In genomic region chrX:27599928-27600327, GRCh38 we compare ENCODE assay signal across 1 cellular context.
TF ChIP-seq lines count a peak whose summit lies in the region.

No MANE protein-coding gene starts in this region.

TF ChIP-seq in IMR-90, 13 proteins besides CTCF, POLR2A, EP300 and RAD21 (continued from another document):
- TF ChIP-seq USF2 (IDR thresholded peaks at IDR 0.05; ENCODE audit: low read depth, low read length) (no peak), FOS (IDR thresholded peaks at IDR 0.05; ENCODE audit: low read depth, low read length) (no peak), MAFK (IDR thresholded peaks at IDR 0.05; ENCODE audit: low read depth, low read length) (no peak), BHLHE40 (IDR thresholded peaks at IDR 0.05; ENCODE audit: low read depth, low read length) (no peak)
TF ChIP-seq in IMR-90: peak in this region for 0.
